Comparison of ENCODE assay signal across 11 cellular contexts in the genomic region with DNA sequence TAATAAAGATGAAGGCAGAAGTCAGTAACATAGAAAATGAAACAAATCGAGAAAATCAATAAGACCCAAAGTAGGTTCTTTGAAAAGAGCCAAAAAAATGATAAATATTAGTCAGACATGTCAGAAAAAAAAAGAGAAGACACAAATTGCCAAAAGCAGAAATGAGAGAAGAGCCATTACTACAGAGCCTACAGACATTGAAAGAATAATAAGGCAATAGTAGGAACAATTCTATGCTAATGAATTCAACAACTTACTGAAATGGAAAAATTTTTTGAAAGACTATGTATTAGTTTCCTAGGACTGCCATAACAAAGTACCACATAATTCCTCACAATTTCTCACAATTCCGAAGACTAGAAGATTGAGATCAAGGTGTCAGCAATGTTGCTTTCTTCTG. TPM values are rescaled to one million over a fixed set of nuclear protein-coding genes. Genes with fewer than 3 reads are reported as not detected.
"Had no signal": no experiment of that assay in that cellular context is flagged by ENCODE, and none has a peak within 500 bp of the region (broad histone marks: within the 10 kb centered on the region; RNA-seq: fewer than 3 reads in every experiment).

No MANE protein-coding gene starts in this region.

- DNase-seq: H9, HCEC 1CT, HFFc6, KBM-7 had no signal

- ATAC-seq: GM23338 had no signal

- H2AFZ ChIP-seq: GM23338 had no signal

- H3K4me3 ChIP-seq: GM23338 had no signal

- H3K9ac ChIP-seq: KMS-11 had no signal

- H3K4me2 ChIP-seq: GM23338, KMS-11 had no signal

- FAIRE-seq: H1, H54, HTR-8/SVneo had no signal

- H3K27ac ChIP-seq: KMS-11 had no signal

RNA-seq across cellular contexts. Expression of a gene that starts 35.5 kb away (rescaled TPM):
- polyA plus RNA-seq: IgD-negative memory B cell had no signal

RNA-seq across cellular contexts. Expression of a gene that starts 47.1 kb away (rescaled TPM):
- total RNA-seq: GM23338, H1, H9, HFFc6, HT-29 had no signal
- polyA plus RNA-seq: GM23338, H1, IgD-negative memory B cell had no signal
